2 cellular contexts compared by ENCODE assay signal in genomic region chr1:161495490-161495889, GRCh38.
TF ChIP-seq lines count a peak whose summit lies in the region.

No MANE protein-coding gene starts in this region.

TF ChIP-seq in HepG2, 621 proteins besides CTCF, POLR2A, EP300 and RAD21:
- no peak for TF ChIP-seq ZNF878 (CRISPR knock-in tag; IDR thresholded peaks at IDR 0.05)
- no peak for TF ChIP-seq CBFB (CRISPR knock-in tag; IDR thresholded peaks at IDR 0.05)
- TF ChIP-seq CREB1 (IDR thresholded peaks at IDR 0.05), result no peak
- TF ChIP-seq CREB1 (CRISPR knock-in tag; IDR thresholded peaks at IDR 0.05), result no peak
- TF ChIP-seq MAFF (IDR thresholded peaks at IDR 0.05; ENCODE audit: low read depth, low read length), result peak; percentile 9; the same call in 1 of the 2 replicates
- TF ChIP-seq HOXA5 (CRISPR knock-in tag; IDR thresholded peaks at IDR 0.05), result no peak
- TF ChIP-seq DBP (CRISPR knock-in tag; IDR thresholded peaks at IDR 0.05; ENCODE audit: not compliant biosample characterization), result no peak

TF ChIP-seq in K562, 482 proteins besides CTCF, POLR2A, EP300 and RAD21:
- TF ChIP-seq POLR2AphosphoS2 (IDR thresholded peaks at IDR 0.05; ENCODE audit: low read length), result no peak
- no peak for TF ChIP-seq PRMT5 (CRISPR knock-in tag; IDR thresholded peaks at IDR 0.05)
- TF ChIP-seq MAFG (tag; conservative IDR thresholded peaks at IDR 0.05), result 0 out of 2 replicates have a peak, but pooled peaks have one; percentile 18
- peak in 1 of 2 experiments; percentile 17; a peak in 2 of 4 replicates for TF ChIP-seq FOXK2 (conservative IDR thresholded peaks at IDR 0.05 in 1 of 2, IDR thresholded peaks at IDR 0.05 in 1 of 2; ENCODE audit: low read depth in 2 of 2)
- TF ChIP-seq MAFF (IDR thresholded peaks at IDR 0.05; ENCODE audit: low read length), result peak; percentile 10; the same call in 1 of the 2 replicates
- no peak for TF ChIP-seq AFF4 (CRISPR knock-in tag; IDR thresholded peaks at IDR 0.05)
- TF ChIP-seq PRDM10 (IDR thresholded peaks at IDR 0.05; ENCODE audit: partially characterized antibody), result no peak
- no peak for TF ChIP-seq E2F5 (CRISPR knock-in tag; IDR thresholded peaks at IDR 0.05)
- TF ChIP-seq ZNF512 (tag; IDR thresholded peaks at IDR 0.05), result no peak
- TF ChIP-seq IFI16 (CRISPR knock-in tag; IDR thresholded peaks at IDR 0.05), result no peak
- no peak for TF ChIP-seq ZBTB11 (CRISPR knock-in tag; IDR thresholded peaks at IDR 0.05)
- TF ChIP-seq C11orf30 (IDR thresholded peaks at IDR 0.05; ENCODE audit: low read depth), result peak; percentile 57; the same call in 1 of the 2 replicates
- TF ChIP-seq ZNF316 (IDR thresholded peaks at IDR 0.05), result peak; percentile 81
- TF ChIP-seq ZNF431 (CRISPR knock-in tag; IDR thresholded peaks at IDR 0.05), result no peak
- 0 out of 4 replicates have a peak, but pooled peaks of 1 of the 2 experiments have one; percentile 23 for TF ChIP-seq FOXA3 (CRISPR knock-in tag; conservative IDR thresholded peaks at IDR 0.05 in 1 of 2, IDR thresholded peaks at IDR 0.05 in 1 of 2)
- no peak for TF ChIP-seq KHSRP (IDR thresholded peaks at IDR 0.05)
